Comparison of ENCODE assay signal across 1 cellular context in genomic region chr1:2212542-2213491, GRCh38.
TF ChIP-seq lines count a peak whose summit lies in the region.

No MANE protein-coding gene starts in this region.

TF ChIP-seq in K562, 482 proteins besides CTCF, POLR2A, EP300 and RAD21 (continued from another document and continues in another):
- TF ChIP-seq GTF3C2 (IDR thresholded peaks at IDR 0.05; ENCODE audit: borderline replicate concordance, extremely low read depth, insufficient read length) (no peak), XRCC3 (IDR thresholded peaks at IDR 0.05) (no peak), RREB1 (CRISPR knock-in tag; IDR thresholded peaks at IDR 0.05) (0 out of 2 replicates have a peak, but pooled peaks have one; percentile 44), ZNF12 (CRISPR knock-in tag; IDR thresholded peaks at IDR 0.05) (no peak), PYGO2 (tag; IDR thresholded peaks at IDR 0.05) (no peak), CREBBP (IDR thresholded peaks at IDR 0.05; ENCODE audit: low read depth, low read length) (no peak), ZZZ3 (IDR thresholded peaks at IDR 0.05) (no peak), FOSL1 (tag; conservative IDR thresholded peaks at IDR 0.05) (peak; percentile 53; the same call in 1 of the 2 replicates), PRPF4 (IDR thresholded peaks at IDR 0.05; ENCODE audit: insufficient read depth, low read depth, low read length, poor library complexity, severe bottlenecking) (no peak), MAX (CRISPR knock-in tag; IDR thresholded peaks at IDR 0.05) (peak; percentile 93), ZFP36 (IDR thresholded peaks at IDR 0.05; ENCODE audit: low read depth, low read length, partially characterized antibody) (peak; percentile 51), USF2 (CRISPR knock-in tag; IDR thresholded peaks at IDR 0.05) (no peak), KDM1A (IDR thresholded peaks at IDR 0.05) (no peak), THRB (CRISPR knock-in tag; conservative IDR thresholded peaks at IDR 0.05) (no peak), ZNF23 (CRISPR knock-in tag; IDR thresholded peaks at IDR 0.05) (no peak), EP400 (IDR thresholded peaks at IDR 0.05) (no peak; the same call in 1 of the 2 replicates), MAZ (CRISPR knock-in tag; conservative IDR thresholded peaks at IDR 0.05 in 1 of 2, IDR thresholded peaks at IDR 0.05 in 1 of 2) (peak; percentile 83 to 84), PTRF (tag; IDR thresholded peaks at IDR 0.05) (no peak), GATAD2B (IDR thresholded peaks at IDR 0.05; ENCODE audit: borderline replicate concordance) (no peak; the same call in 1 of the 2 replicates), YBX1 (IDR thresholded peaks at IDR 0.05) (no peak), HMG20A (CRISPR knock-in tag; conservative IDR thresholded peaks at IDR 0.05) (no peak), HMG20B (CRISPR knock-in tag; IDR thresholded peaks at IDR 0.05) (no peak), ZNF644 (tag; IDR thresholded peaks at IDR 0.05; ENCODE audit: low read depth) (no peak), BRD4 (IDR thresholded peaks at IDR 0.05) (no peak), HDAC8 (tag; IDR thresholded peaks at IDR 0.05) (peak; percentile 88), CHD7 (IDR thresholded peaks at IDR 0.05; ENCODE audit: low read depth, low read length) (no peak), SAFB2 (IDR thresholded peaks at IDR 0.05; ENCODE audit: borderline replicate concordance, low read depth, low read length, severe bottlenecking) (no peak), GATA2 (CRISPR knock-in tag; IDR thresholded peaks at IDR 0.05) (no peak), EGR1 (conservative IDR thresholded peaks at IDR 0.05) (peak; percentile 44; the same call in 1 of the 2 replicates), NUFIP1 (IDR thresholded peaks at IDR 0.05; ENCODE audit: partially characterized antibody) (no peak), SRSF1 (IDR thresholded peaks at IDR 0.05; ENCODE audit: low read depth, low read length) (no peak), KDM4B (IDR thresholded peaks at IDR 0.05; ENCODE audit: borderline replicate concordance in 2 of 2, low read depth in 1 of 2) (0 out of 4 replicates have a peak, but pooled peaks of 1 of the 2 experiments have one; percentile 26), CCNT2 (IDR thresholded peaks at IDR 0.05; ENCODE audit: borderline replicate concordance, extremely low read depth, insufficient read length, low read depth, low read length) (peak; percentile 25), CREB5 (CRISPR knock-in tag; IDR thresholded peaks at IDR 0.05) (no peak), SP1 (CRISPR knock-in tag; IDR thresholded peaks at IDR 0.05) (0 out of 2 replicates have a peak, but pooled peaks have one; percentile 58), ZFP1 (CRISPR knock-in tag; IDR thresholded peaks at IDR 0.05) (no peak), ZNF436 (CRISPR knock-in tag; IDR thresholded peaks at IDR 0.05) (no peak), ZKSCAN1 (IDR thresholded peaks at IDR 0.05; ENCODE audit: low read depth, low read length) (peak; percentile 38; the same call in 1 of the 2 replicates)
